Comparison of ENCODE assay signal across 1 cellular context in the genomic region with DNA sequence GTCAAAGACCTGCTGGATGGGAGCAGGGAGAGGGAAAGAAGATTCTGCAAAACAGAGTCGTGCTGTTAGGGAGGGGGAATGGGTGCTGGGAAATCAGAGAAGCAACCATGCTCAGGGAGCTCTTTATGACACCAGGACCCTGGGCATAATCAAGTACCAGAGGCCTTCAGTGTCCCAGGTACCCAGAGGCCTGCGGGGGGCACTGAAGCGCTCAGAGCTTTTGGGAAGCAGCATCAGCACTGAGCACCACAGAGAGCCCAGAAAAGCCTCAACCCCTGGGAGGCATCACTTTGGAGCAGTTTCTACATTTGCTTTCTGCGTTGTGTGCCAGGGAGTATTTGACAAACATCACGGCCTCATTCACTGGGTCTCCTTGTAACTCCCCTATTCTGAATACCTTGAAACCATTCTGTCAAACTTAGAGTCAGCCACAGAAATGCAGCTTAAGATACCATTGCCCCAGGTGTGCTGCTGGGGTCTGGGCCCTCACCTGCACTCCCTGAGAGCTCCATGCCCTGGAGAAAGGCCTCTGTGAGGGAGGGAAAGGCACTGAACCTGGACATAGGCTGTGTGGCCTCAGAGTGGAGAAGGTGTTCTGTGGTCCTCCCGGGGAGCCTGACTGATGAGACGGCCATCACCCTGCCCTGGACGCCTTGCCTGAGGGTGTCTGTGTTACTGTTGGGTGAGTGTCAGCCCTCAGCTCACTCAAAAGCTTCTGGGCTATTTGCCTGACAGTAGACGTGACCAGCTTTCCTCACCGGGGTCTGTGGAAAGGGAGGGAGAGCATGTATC.
TF ChIP-seq lines count a peak whose summit lies in the region.

No MANE protein-coding gene starts in this region.

TF ChIP-seq in H1, 55 proteins besides CTCF, POLR2A, EP300 and RAD21:
- no peak for TF ChIP-seq CBX8 (IDR thresholded peaks at IDR 0.05; ENCODE audit: borderline replicate concordance, low read depth, low read length)
- no peak for TF ChIP-seq RXRA (IDR thresholded peaks at IDR 0.05; ENCODE audit: insufficient read depth, low read depth, low read length)
- TF ChIP-seq MAFK (IDR thresholded peaks at IDR 0.05; ENCODE audit: low read depth, low read length): no peak
- TF ChIP-seq, protein P1, sequence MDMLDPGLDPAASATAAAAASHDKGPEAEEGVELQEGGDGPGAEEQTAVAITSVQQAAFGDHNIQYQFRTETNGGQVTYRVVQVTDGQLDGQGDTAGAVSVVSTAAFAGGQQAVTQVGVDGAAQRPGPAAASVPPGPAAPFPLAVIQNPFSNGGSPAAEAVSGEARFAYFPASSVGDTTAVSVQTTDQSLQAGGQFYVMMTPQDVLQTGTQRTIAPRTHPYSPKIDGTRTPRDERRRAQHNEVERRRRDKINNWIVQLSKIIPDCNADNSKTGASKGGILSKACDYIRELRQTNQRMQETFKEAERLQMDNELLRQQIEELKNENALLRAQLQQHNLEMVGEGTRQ (IDR thresholded peaks at IDR 0.05; ENCODE audit: low read length): no peak
- TF ChIP-seq TEAD4 (IDR thresholded peaks at IDR 0.05; ENCODE audit: low read depth, low read length): no peak
- no peak for TF ChIP-seq TAF1 (IDR thresholded peaks at IDR 0.05; ENCODE audit: low read depth, low read length)
- no peak for TF ChIP-seq POU5F1 (IDR thresholded peaks at IDR 0.05; ENCODE audit: low read depth, low read length)
- TF ChIP-seq SRF (IDR thresholded peaks at IDR 0.05; ENCODE audit: low read depth, low read length): no peak
- TF ChIP-seq RBBP5 (IDR thresholded peaks at IDR 0.05; ENCODE audit: borderline replicate concordance, low read depth, low read length): no peak
- TF ChIP-seq CHD7 (IDR thresholded peaks at IDR 0.05; ENCODE audit: insufficient replicate concordance, low read length): no peak
- no peak for TF ChIP-seq TAF7 (optimal IDR thresholded peaks at IDR 0.05; ENCODE audit: borderline replicate concordance, low read depth, low read length)
- TF ChIP-seq EZH2 (IDR thresholded peaks at IDR 0.05; ENCODE audit: low read depth, low read length, severe bottlenecking): no peak
- no peak for TF ChIP-seq SIRT6 (IDR thresholded peaks at IDR 0.05; ENCODE audit: low read length)
- no peak for TF ChIP-seq GTF2F1 (IDR thresholded peaks at IDR 0.05; ENCODE audit: borderline replicate concordance, low read depth, low read length)
- no peak for TF ChIP-seq CTBP2 (IDR thresholded peaks at IDR 0.05; ENCODE audit: borderline replicate concordance, insufficient read depth, insufficient read length, low read length)
- TF ChIP-seq BRCA1 (IDR thresholded peaks at IDR 0.05; ENCODE audit: low read depth, low read length): no peak
